8 cellular contexts compared by ENCODE assay signal in the genomic region with DNA sequence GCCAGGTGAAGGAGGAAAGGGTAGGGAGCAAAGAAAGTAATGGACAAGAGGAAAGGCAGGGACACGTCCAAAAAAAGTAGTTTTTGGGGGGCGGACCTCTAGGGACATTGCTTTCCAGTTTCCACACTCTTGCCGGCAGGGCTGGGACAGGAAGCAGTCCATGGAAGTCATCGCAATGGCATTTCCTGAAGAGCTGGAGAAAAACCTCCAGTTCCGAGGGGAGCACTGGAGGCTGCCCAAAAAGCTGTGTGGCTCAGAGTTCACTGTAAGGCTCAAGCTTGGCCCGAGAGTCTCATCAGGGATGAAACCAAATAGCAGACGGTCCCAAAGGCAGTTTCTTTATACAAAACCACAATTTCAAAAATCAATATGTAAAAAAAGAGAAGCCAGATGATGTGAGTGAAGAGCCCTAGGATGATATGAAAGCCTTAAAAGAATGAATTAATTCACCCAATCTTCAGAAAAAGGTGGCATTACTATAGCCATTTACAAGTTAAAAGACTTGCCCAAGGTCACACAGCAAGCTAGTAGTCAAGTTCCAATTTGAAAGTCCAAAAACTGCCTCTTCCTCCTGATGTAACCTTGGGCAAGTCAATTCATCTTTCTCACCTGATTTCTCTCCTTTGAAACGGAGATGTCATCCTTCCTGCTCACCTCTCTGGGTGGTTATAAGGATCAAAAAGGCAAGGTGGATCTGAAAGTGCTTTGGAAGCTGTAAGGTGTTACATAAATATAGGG. TPM values are rescaled to one million over a fixed set of nuclear protein-coding genes. Genes with fewer than 3 reads are reported as not detected.
A peak's percentile ranks its signal among the peaks of the same experiment; 100 is the strongest.
DNase-seq lines count a peak whose midpoint lies in the region; ATAC-seq and TF ChIP-seq lines count a peak whose summit lies in the region.

No MANE protein-coding gene starts in this region.

- 43% methylated on average over 8 of the region's 8 CpGs for WGBS in esophagus muscularis mucosa

- H3K36me3 ChIP-seq in Caco-2 (ENCODE audit: control insufficient read depth, insufficient read depth, low read length) (peaks cover 23% of the 10 kb centered on the region), SJSA1 (peaks cover 90% of the 10 kb centered on the region), esophagus muscularis mucosa (peaks cover 0 to 67% (median 17%) of the 10 kb centered on the region in 4 donors)

- H3K4me3 Mint-ChIP-seq in Caco-2 (ENCODE audit: unreplicated experiment), result peak overlapping the region; percentile 96
- H3K4me3 Mint-ChIP-seq in nephron, result peak overlapping the region; percentile 42 to 72 (median 60)

- no peak for TF ChIP-seq POLR2A in esophagus muscularis mucosa (IDR thresholded peaks at IDR 0.05; ENCODE audit: low read depth)

- H3K4me1 Mint-ChIP-seq in Caco-2 (ENCODE audit: low read depth, unreplicated experiment), result peaks cover 82% of the 10 kb centered on the region
- H3K4me1 Mint-ChIP-seq in nephron, result peaks cover 78% of the 10 kb centered on the region

- H3K9me3 Mint-ChIP-seq in Caco-2 (ENCODE audit: unreplicated experiment) (no peaks in the 10 kb centered on the region), nephron (no peaks in the 10 kb centered on the region)

- intact Hi-C loops in Caco-2 (cut with micrococcal nuclease; ENCODE audit: unreplicated experiment), result loop anchor here (2.0 to 5.0 kb wide), 2 partner anchors 35 to 514 kb away; no protein-coding TSS in a partner anchor
- intact Hi-C loops in esophagus muscularis mucosa (cut with DNase I), result no loop called here

- H3K4me1 ChIP-seq in Caco-2 (peaks cover 95% of the 10 kb centered on the region), SJSA1 (replicated peaks) (peaks cover 70% of the 10 kb centered on the region), esophagus muscularis mucosa (peaks cover 94 to 100% (median 99%) of the 10 kb centered on the region in 4 donors)

- peaks cover 99% of the 10 kb centered on the region for H3K36me3 Mint-ChIP-seq in Caco-2 (ENCODE audit: insufficient read depth, unreplicated experiment)
- peaks cover 56% of the 10 kb centered on the region for H3K36me3 Mint-ChIP-seq in nephron (ENCODE audit: low read depth)

- peak overlapping the region; percentile 99 for H3K27ac ChIP-seq in SJSA1
- H3K27ac ChIP-seq in esophagus muscularis mucosa (replicated peaks in 1 of 4), result peak overlapping the region; percentile 93 to 99 (median 96)

- H3K4me3 ChIP-seq in Caco-2 (ENCODE audit: low read depth, low read length) (no peak overlapping the region), SJSA1 (peak overlapping the region; percentile 11), esophagus muscularis mucosa (peak overlapping the region; percentile 24 to 48 (median 27))

- H3K9me3 ChIP-seq in Caco-2, result no peaks in the 10 kb centered on the region
- no peaks in the 10 kb centered on the region for H3K9me3 ChIP-seq in SJSA1 (replicated peaks)
- no peaks in the 10 kb centered on the region for H3K9me3 ChIP-seq in esophagus muscularis mucosa

- POLR2A ChIA-PET in Caco-2 (lab: Charles Lee), result interaction anchor here (0.9 to 6.9 kb wide), 15 partner anchors 8 to 141 kb away, joined by 3 to 169 read pairs (median 9); partner anchors contain the start of gene BCL2L1

- TF ChIP-seq CTCF in Caco-2 (IDR thresholded peaks at IDR 0.05; ENCODE audit: insufficient read depth in 1 of 2, low read depth in 1 of 2, low read length in 1 of 2, severe bottlenecking in 1 of 2, unreplicated experiment in 1 of 2) (no peak), esophagus muscularis mucosa (IDR thresholded peaks at IDR 0.05) (no peak), nephron (IDR thresholded peaks at IDR 0.05; ENCODE audit: unreplicated experiment in 3 of 3) (no peak)

- H3K27ac Mint-ChIP-seq in Caco-2 (ENCODE audit: unreplicated experiment) (peak overlapping the region; percentile 97), nephron (peak overlapping the region; percentile 90 to 96 (median 96))

- DNase-seq in Caco-2, result peak; percentile 71 to 81
- peak; percentile 93 to 95 for DNase-seq in SJSA1 (ENCODE audit: low read depth in 1 of 2, low spot score in 2 of 2)
- DNase-seq in esophagus muscularis mucosa (ENCODE audit: extremely low spot score), result no peak
- no peak for DNase-seq in SHP77 (lab: John Stamatoyannopoulos, UW)

- TF ChIP-seq EP300 in esophagus muscularis mucosa (IDR thresholded peaks at IDR 0.05), result no peak

- H3K27me3 Mint-ChIP-seq in Caco-2 (ENCODE audit: insufficient read depth, unreplicated experiment) (no peaks in the 10 kb centered on the region), nephron (ENCODE audit: low read depth) (no peaks in the 10 kb centered on the region)

- no peak for ATAC-seq in GM21447 (IDR thresholded peaks at IDR 0.05; ENCODE audit: unreplicated experiment)
- ATAC-seq in HG03432 (IDR thresholded peaks at IDR 0.05; ENCODE audit: unreplicated experiment), result no peak
- no peak for ATAC-seq in HG03571 (IDR thresholded peaks at IDR 0.05; ENCODE audit: unreplicated experiment)

- H3K27me3 ChIP-seq in Caco-2 (replicated peaks; ENCODE audit: control insufficient read depth, insufficient read depth, low read length), result no peaks in the 10 kb centered on the region
- H3K27me3 ChIP-seq in SJSA1 (replicated peaks), result no peaks in the 10 kb centered on the region
- no peaks in the 10 kb centered on the region for H3K27me3 ChIP-seq in esophagus muscularis mucosa

- CTCF ChIA-PET in Caco-2 (lab: Charles Lee), result interaction anchor here (0.5 to 5.4 kb wide), 12 partner anchors 9 to 151 kb away, joined by 3 to 48 read pairs (median 5); partner anchors contain the start of genes BCL2L1 and ID1

- TSS peak; percentile 47 for BruUV-seq in Caco-2 (replicated peaks; lab: Mats Ljungman, UMichigan)

RNA-seq across cellular contexts. Expression of gene BCL2L1, which starts 9.2 kb away (rescaled TPM):
- total RNA-seq in Caco-2 (2022) (444 and 469 TPM in 2 replicates), esophagus muscularis mucosa (100 to 1,000 TPM in 3 of 4 donors, 10 to 100 TPM in 1; 94.3 to 181 (median 140) TPM)
- 103 and 106 TPM in 2 replicates for total RNA-seq in SJSA1 (2014; rRNA removed; shearing (Covaris generic))

RNA-seq across cellular contexts. Expression of gene TPX2, which starts 25.6 kb away (rescaled TPM):
- total RNA-seq in Caco-2 (2022) (221 and 237 TPM in 2 replicates), esophagus muscularis mucosa (1 to 10 TPM in 1 of 4 donors, under 1 TPM in 3; under 0.01 to 1.1 (median 0.38) TPM)
- 212 and 238 TPM in 2 replicates for total RNA-seq in SJSA1 (2014; rRNA removed; shearing (Covaris generic))

Comparison
In these comparisons a context has a peak if more than half of its experiments do, and no peak if none do; other contexts are left out.
1. DNase-seq: peak in Caco-2 (2 of 2) and SJSA1 (2 of 2); none in esophagus muscularis mucosa (single experiment) and SHP77 (0 of 2).
2. RNA of gene TPX2, which starts 25.6 kb away (total RNA-seq): 221 to 237 TPM in Caco-2 and 212 to 238 TPM in SJSA1; under 0.01 to 1.1 TPM in esophagus muscularis mucosa; every median in the first group is over 10 times any median in the second.